1 cellular context compared by ENCODE assay signal in genomic region chr16:29775742-29776408, GRCh38.
A peak's percentile ranks its signal among the peaks of the same experiment; 100 is the strongest.
TF ChIP-seq lines count a peak whose summit lies in the region.

No MANE protein-coding gene starts in this region.

TF ChIP-seq in K562, 482 proteins besides CTCF, POLR2A, EP300 and RAD21 (continued from another document):
- TF ChIP-seq ATF2 (CRISPR knock-in tag; IDR thresholded peaks at IDR 0.05) = no peak
- TF ChIP-seq DPF2 (IDR thresholded peaks at IDR 0.05) = peak; percentile 56; the same call in 1 of the 2 replicates
- no peak for TF ChIP-seq SMAD2 (IDR thresholded peaks at IDR 0.05; ENCODE audit: low read depth, low read length)
- no peak for TF ChIP-seq ZNF347 (CRISPR knock-in tag; IDR thresholded peaks at IDR 0.05; ENCODE audit: low read depth)
- TF ChIP-seq ATF7 (IDR thresholded peaks at IDR 0.05) = peak; percentile 47; the same call in 1 of the 2 replicates
- TF ChIP-seq ARID2 (IDR thresholded peaks at IDR 0.05) = no peak
- no peak for TF ChIP-seq ZNF197 (CRISPR knock-in tag; IDR thresholded peaks at IDR 0.05; ENCODE audit: low read depth)
- TF ChIP-seq TCFL5 (CRISPR knock-in tag; conservative IDR thresholded peaks at IDR 0.05) = no peak
- no peak for TF ChIP-seq ZNF717 (CRISPR knock-in tag; IDR thresholded peaks at IDR 0.05)
- TF ChIP-seq ETS2 (tag; IDR thresholded peaks at IDR 0.05; ENCODE audit: borderline replicate concordance, poor library complexity, severe bottlenecking) = no peak
- TF ChIP-seq TFAP4 (CRISPR knock-in tag; IDR thresholded peaks at IDR 0.05; ENCODE audit: borderline replicate concordance) = peak; percentile 32; the same call in 1 of the 2 replicates
- TF ChIP-seq GTF2E2 (tag; IDR thresholded peaks at IDR 0.05) = no peak
- no peak for TF ChIP-seq ELF2 (CRISPR knock-in tag; IDR thresholded peaks at IDR 0.05)
- TF ChIP-seq JUNB (CRISPR knock-in tag; conservative IDR thresholded peaks at IDR 0.05) = no peak
- no peak for TF ChIP-seq RFX7 (CRISPR knock-in tag; IDR thresholded peaks at IDR 0.05)
- no peak for TF ChIP-seq NR4A1 (CRISPR knock-in tag; IDR thresholded peaks at IDR 0.05)
- no peak for TF ChIP-seq NR4A1 (tag; IDR thresholded peaks at IDR 0.05)
- no peak for TF ChIP-seq CHD4 (IDR thresholded peaks at IDR 0.05; ENCODE audit: insufficient read depth, insufficient replicate concordance, low read depth, low read length, poor library complexity, severe bottlenecking)
- peak; percentile 89 for TF ChIP-seq JUN (IDR thresholded peaks at IDR 0.05; ENCODE audit: borderline replicate concordance, low read depth, low read length)
- TF ChIP-seq JUN (CRISPR knock-in tag; IDR thresholded peaks at IDR 0.05; ENCODE audit: borderline replicate concordance) = no peak
- no peak for TF ChIP-seq ZBTB11 (CRISPR knock-in tag; IDR thresholded peaks at IDR 0.05)
- no peak for TF ChIP-seq SAFB (IDR thresholded peaks at IDR 0.05; ENCODE audit: borderline replicate concordance, low read depth, low read length)
- TF ChIP-seq ZBTB17 (CRISPR knock-in tag; IDR thresholded peaks at IDR 0.05) = no peak
- TF ChIP-seq, protein P1, sequence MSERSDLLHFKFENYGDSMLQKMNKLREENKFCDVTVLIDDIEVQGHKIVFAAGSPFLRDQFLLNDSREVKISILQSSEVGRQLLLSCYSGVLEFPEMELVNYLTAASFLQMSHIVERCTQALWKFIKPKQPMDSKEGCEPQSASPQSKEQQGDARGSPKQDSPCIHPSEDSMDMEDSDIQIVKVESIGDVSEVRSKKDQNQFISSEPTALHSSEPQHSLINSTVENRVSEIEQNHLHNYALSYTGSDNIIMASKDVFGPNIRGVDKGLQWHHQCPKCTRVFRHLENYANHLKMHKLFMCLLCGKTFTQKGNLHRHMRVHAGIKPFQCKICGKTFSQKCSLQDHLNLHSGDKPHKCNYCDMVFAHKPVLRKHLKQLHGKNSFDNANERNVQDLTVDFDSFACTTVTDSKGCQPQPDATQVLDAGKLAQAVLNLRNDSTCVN (CRISPR knock-in tag; IDR thresholded peaks at IDR 0.05) = no peak
- no peak for TF ChIP-seq NFIX (CRISPR knock-in tag; IDR thresholded peaks at IDR 0.05; ENCODE audit: low read depth)
TF ChIP-seq in K562: peak in this region for 20.
